In the genomic region with DNA sequence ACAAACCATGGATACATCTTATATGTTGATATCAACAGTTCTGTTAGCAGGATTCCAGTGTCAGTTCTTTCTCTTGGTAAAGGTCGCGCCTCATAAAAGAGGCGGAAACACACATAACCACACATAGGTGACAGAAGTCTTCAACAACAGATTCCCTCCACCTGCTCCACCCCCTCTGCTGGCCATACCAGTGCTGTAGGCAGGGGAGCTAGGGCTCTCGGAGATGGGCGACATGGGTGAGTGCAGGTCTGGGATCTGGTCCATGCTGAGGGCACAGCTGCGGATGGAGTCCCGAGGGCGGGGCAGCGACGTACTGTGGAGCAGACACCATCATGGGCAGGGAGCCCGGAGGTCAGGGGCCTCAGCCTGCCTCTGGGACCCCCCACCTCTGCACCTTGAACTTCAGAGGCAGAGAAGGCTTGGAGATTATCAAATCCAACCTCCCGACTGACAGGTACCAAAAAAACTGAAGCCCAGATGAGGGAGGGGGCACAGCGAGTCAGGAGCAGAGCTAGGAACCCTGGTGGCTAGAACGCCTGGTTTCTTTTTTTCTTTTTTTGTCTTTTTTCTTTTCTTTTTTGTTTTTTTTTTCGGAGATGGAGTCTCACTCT, we compare ENCODE assay signal across 16 cellular contexts. TPM values are rescaled to one million over a fixed set of nuclear protein-coding genes. Genes with fewer than 3 reads are reported as not detected.
DNase-seq lines count a peak whose midpoint lies in the region; ATAC-seq and TF ChIP-seq lines count a peak whose summit lies in the region.
"Had no signal": no experiment of that assay in that cellular context is flagged by ENCODE, and none has a peak within 500 bp of the region (broad histone marks: within the 10 kb centered on the region; RNA-seq: fewer than 3 reads in every experiment).

No MANE protein-coding gene starts in this region.

- no peaks in the 10 kb centered on the region for H3K4me1 Mint-ChIP-seq in activated T-helper 1 cell treated with anti-CD3 and anti-CD28 coated beads, Interleukin-12 subunit alpha, Interleukin-12 subunit beta, Interleukin-2, Interleukin-4 antibody, amounts not matched to agents 30 ng/mL and 10 ng/mL and 1 ng/mL, durations not matched to agents 14 hours and 24 hours and 36 hours (ENCODE audit: low read depth)

- CTCF ChIA-PET in SK-N-SH (lab: Yijun Ruan, JAX), result interaction anchor here (0.9 to 1.2 kb wide), 2 partner anchors 12 to 123 kb away, joined by 3 to 5 read pairs; a partner anchor contains a TSS

- DNase-seq in SK-N-SH (no peak), COLO668 (lab: John Stamatoyannopoulos, UW; ENCODE audit: unreplicated experiment) (peak; percentile 27), epithelial cell of proximal tubule (ENCODE audit: low read depth) (no peak), coronary artery (ENCODE audit: low spot score) (no peak)
- no peak for DNase-seq in activated T-helper 1 cell treated with anti-CD3 and anti-CD28 coated beads, Interleukin-12 subunit alpha, Interleukin-12 subunit beta, Interleukin-2, Interleukin-4 antibody, amounts not matched to agents 30 ng/mL and 10 ng/mL and 1 ng/mL, durations not matched to agents 14 hours and 24 hours and 36 hours (ENCODE audit: low spot score)
- DNase-seq: ACHN; effector memory CD4-positive, alpha-beta T cell; NCI-H2029 treated with DMSO at 0.1 percent for 48 hours; NCI-H69; nephron progenitor cell; tibial artery had no signal

- no peaks in the 10 kb centered on the region for H3K9me2 ChIP-seq in SK-N-SH

- H3K4me2 ChIP-seq in SK-N-SH, result no peak overlapping the region

- WGBS in SK-N-SH (ENCODE audit: low lambda C conversion rate), result 65% methylated on average over 10 of the region's 15 CpGs

- H3K4me1 ChIP-seq in SK-N-SH (ENCODE audit: control insufficient read depth in 1 of 2, insufficient read depth in 2 of 2, low read depth in 1 of 2, low read length in 1 of 2), result no peaks in the 10 kb centered on the region; a peak in 1 of 4 replicates
- H3K4me1 ChIP-seq: breast epithelium, tibial artery had no signal

- H3K9me3 ChIP-seq in SK-N-SH, result no peaks in the 10 kb centered on the region
- H3K9me3 ChIP-seq: breast epithelium, tibial artery had no signal

- peaks cover 38% of the 10 kb centered on the region for H3K36me3 Mint-ChIP-seq in activated T-helper 1 cell treated with anti-CD3 and anti-CD28 coated beads, Interleukin-12 subunit alpha, Interleukin-12 subunit beta, Interleukin-2, Interleukin-4 antibody, amounts not matched to agents 30 ng/mL and 10 ng/mL and 1 ng/mL, durations not matched to agents 14 hours and 24 hours and 36 hours (ENCODE audit: low read depth)

- ATAC-seq in SK-N-SH treated with all-trans-retinoic acid at 6 μM for 48 hours (no peak), GM21737 (IDR thresholded peaks at IDR 0.05; ENCODE audit: unreplicated experiment) (no peak), HG03025 (IDR thresholded peaks at IDR 0.05; ENCODE audit: low FRiP score, unreplicated experiment) (no peak)

- H3K27ac Mint-ChIP-seq in activated T-helper 1 cell treated with anti-CD3 and anti-CD28 coated beads, Interleukin-12 subunit alpha, Interleukin-12 subunit beta, Interleukin-2, Interleukin-4 antibody, amounts not matched to agents 30 ng/mL and 10 ng/mL and 1 ng/mL, durations not matched to agents 14 hours and 24 hours and 36 hours, result peak overlapping the region; percentile 44
- H3K27ac Mint-ChIP-seq: nephron progenitor cell had no signal

- no peak overlapping the region for H2AFZ ChIP-seq in SK-N-SH (ENCODE audit: low read depth)

- H3K79me2 ChIP-seq in SK-N-SH (ENCODE audit: insufficient read depth), result no peaks in the 10 kb centered on the region

- H3K9ac ChIP-seq in SK-N-SH, result no peak overlapping the region

- no peak for TF ChIP-seq RAD21 in SK-N-SH (IDR thresholded peaks at IDR 0.05; ENCODE audit: low read length)

- 0 out of 2 replicates have a peak, but pooled peaks have one; percentile 11 for TF ChIP-seq CTCF in SK-N-SH (IDR thresholded peaks at IDR 0.05)
- peak; percentile 12 for TF ChIP-seq CTCF in epithelial cell of proximal tubule (conservative IDR thresholded peaks at IDR 0.05; ENCODE audit: low read depth, low read length)
- TF ChIP-seq CTCF in coronary artery (IDR thresholded peaks at IDR 0.05), result no peak

- H3K4me3 Mint-ChIP-seq in activated T-helper 1 cell treated with anti-CD3 and anti-CD28 coated beads, Interleukin-12 subunit alpha, Interleukin-12 subunit beta, Interleukin-2, Interleukin-4 antibody, amounts not matched to agents 30 ng/mL and 10 ng/mL and 1 ng/mL, durations not matched to agents 14 hours and 24 hours and 36 hours, result no peak overlapping the region
- H3K4me3 Mint-ChIP-seq: nephron progenitor cell had no signal

- H3K9me3 Mint-ChIP-seq in activated T-helper 1 cell treated with anti-CD3 and anti-CD28 coated beads, Interleukin-12 subunit alpha, Interleukin-12 subunit beta, Interleukin-2, Interleukin-4 antibody, amounts not matched to agents 30 ng/mL and 10 ng/mL and 1 ng/mL, durations not matched to agents 14 hours and 24 hours and 36 hours, result no peaks in the 10 kb centered on the region
- H3K9me3 Mint-ChIP-seq: nephron progenitor cell had no signal

- H3K27me3 Mint-ChIP-seq in activated T-helper 1 cell treated with anti-CD3 and anti-CD28 coated beads, Interleukin-12 subunit alpha, Interleukin-12 subunit beta, Interleukin-2, Interleukin-4 antibody, amounts not matched to agents 30 ng/mL and 10 ng/mL and 1 ng/mL, durations not matched to agents 14 hours and 24 hours and 36 hours (ENCODE audit: insufficient read depth), result no peaks in the 10 kb centered on the region

- intact Hi-C loops in activated T-helper 1 cell treated with anti-CD3 and anti-CD28 coated beads, Interleukin-12 subunit alpha, Interleukin-12 subunit beta, Interleukin-2, Interleukin-4 antibody, amounts not matched to agents 30 ng/mL and 10 ng/mL and 1 ng/mL, durations not matched to agents 14 hours and 24 hours and 36 hours (cut with micrococcal nuclease), result no loop called here

- no peak overlapping the region for H3K27ac ChIP-seq in SK-N-SH (ENCODE audit: low read depth in 2 of 2, low read length in 1 of 2)
- no peak overlapping the region for H3K27ac ChIP-seq in coronary artery
- H3K27ac ChIP-seq: breast epithelium, tibial artery had no signal

- no peaks in the 10 kb centered on the region for H3K27me3 ChIP-seq in SK-N-SH (ENCODE audit: insufficient read depth)
- H3K27me3 ChIP-seq: breast epithelium had no signal

- no peaks in the 10 kb centered on the region for H3K36me3 ChIP-seq in SK-N-SH (replicated peaks in 1 of 2; ENCODE audit: control insufficient read depth in 1 of 2, insufficient read depth in 2 of 2, low read length in 1 of 2)
- H3K36me3 ChIP-seq: breast epithelium had no signal

- H4K20me1 ChIP-seq in SK-N-SH (ENCODE audit: insufficient read depth), result no peaks in the 10 kb centered on the region

- H3F3A ChIP-seq in SK-N-SH (replicated peaks; ENCODE audit: insufficient read depth), result no peaks in the 10 kb centered on the region

- H3K4me3 ChIP-seq in SK-N-SH (ENCODE audit: low read depth in 2 of 2, low read length in 1 of 2) (no peak overlapping the region), epithelial cell of proximal tubule (ENCODE audit: low read depth, low read length) (no peak overlapping the region), coronary artery (no peak overlapping the region)
- H3K4me3 ChIP-seq: breast epithelium, tibial artery had no signal

- TF ChIP-seq EP300 in SK-N-SH (IDR thresholded peaks at IDR 0.05; ENCODE audit: borderline replicate concordance in 1 of 2, low read depth in 1 of 2, low read length in 1 of 2), result no peak

- POLR2A ChIA-PET in SK-N-SH (lab: Yijun Ruan, JAX), result no interaction called here

TF ChIP-seq in SK-N-SH, 30 proteins besides CTCF, POLR2A, EP300 and RAD21 (continues in another document):
- no peak for TF ChIP-seq SIN3A (IDR thresholded peaks at IDR 0.05; ENCODE audit: borderline replicate concordance, low read depth, low read length)

RNA-seq across cellular contexts. Expression of a gene that starts 12.0 kb away (rescaled TPM):
- polyA plus RNA-seq in SK-N-SH (2012; rRNA removed), result 11.9 and 17.2 TPM in 2 replicates
- polyA plus RNA-seq in SK-N-SH (2012; cell fraction: cytosol; rRNA removed), result 6.0 and 11.0 TPM in 2 replicates
- 18.8 and 19.8 TPM in 2 replicates for polyA plus RNA-seq in SK-N-SH (2012; cell fraction: nucleus; rRNA removed)
- 16.6 and 18.9 TPM in 2 replicates for total RNA-seq in activated T-helper 1 cell treated with anti-CD3 and anti-CD28 coated beads, Interleukin-12 subunit alpha, Interleukin-12 subunit beta, Interleukin-2, Interleukin-4 antibody, amounts not matched to agents 30 ng/mL and 10 ng/mL and 1 ng/mL, durations not matched to agents 14 hours and 24 hours and 36 hours
- total RNA-seq in epithelial cell of proximal tubule, result 13.0 and 15.0 TPM in 2 replicates

RNA-seq across cellular contexts. Expression of a gene that starts 31.2 kb away (rescaled TPM):
- polyA plus RNA-seq in SK-N-SH (2012; rRNA removed), result 0.03 and 0.05 TPM in 2 replicates
- polyA plus RNA-seq in SK-N-SH (2012; cell fraction: cytosol; rRNA removed), result 0.01 and 0.03 TPM in 2 replicates
- 0.21 and 0.24 TPM in 2 replicates for polyA plus RNA-seq in SK-N-SH (2012; cell fraction: nucleus; rRNA removed)
- 0.10 TPM in 1 of 2 replicates, not detected in the other for total RNA-seq in activated T-helper 1 cell treated with anti-CD3 and anti-CD28 coated beads, Interleukin-12 subunit alpha, Interleukin-12 subunit beta, Interleukin-2, Interleukin-4 antibody, amounts not matched to agents 30 ng/mL and 10 ng/mL and 1 ng/mL, durations not matched to agents 14 hours and 24 hours and 36 hours
- not detected in 2 replicates for total RNA-seq in epithelial cell of proximal tubule
- total RNA-seq: HT1080 had no signal

RNA-seq across cellular contexts. Expression of a gene that starts 31.4 kb away (rescaled TPM):
- polyA plus RNA-seq in SK-N-SH (2012; rRNA removed), result 0.15 and 0.52 TPM in 2 replicates
- polyA plus RNA-seq in SK-N-SH (2012; cell fraction: cytosol; rRNA removed), result 0.14 and 0.34 TPM in 2 replicates
- polyA plus RNA-seq in SK-N-SH (2012; cell fraction: nucleus; rRNA removed), result 0.30 and 0.31 TPM in 2 replicates
- total RNA-seq in activated T-helper 1 cell treated with anti-CD3 and anti-CD28 coated beads, Interleukin-12 subunit alpha, Interleukin-12 subunit beta, Interleukin-2, Interleukin-4 antibody, amounts not matched to agents 30 ng/mL and 10 ng/mL and 1 ng/mL, durations not matched to agents 14 hours and 24 hours and 36 hours, result 30.0 and 30.4 TPM in 2 replicates
- not detected in 2 replicates for total RNA-seq in epithelial cell of proximal tubule
- total RNA-seq: HT1080 had no signal

RNA-seq across cellular contexts. Expression of a gene that starts 31.6 kb away (rescaled TPM):
- 41.1 and 42.2 TPM in 2 replicates for polyA plus RNA-seq in SK-N-SH (2012; rRNA removed)
- polyA plus RNA-seq in SK-N-SH (2012; cell fraction: cytosol; rRNA removed), result 22.6 and 29.7 TPM in 2 replicates
- 31.8 and 53.9 TPM in 2 replicates for polyA plus RNA-seq in SK-N-SH (2012; cell fraction: nucleus; rRNA removed)
- 22.9 and 23.5 TPM in 2 replicates for total RNA-seq in activated T-helper 1 cell treated with anti-CD3 and anti-CD28 coated beads, Interleukin-12 subunit alpha, Interleukin-12 subunit beta, Interleukin-2, Interleukin-4 antibody, amounts not matched to agents 30 ng/mL and 10 ng/mL and 1 ng/mL, durations not matched to agents 14 hours and 24 hours and 36 hours
- 46.7 and 47.4 TPM in 2 replicates for total RNA-seq in epithelial cell of proximal tubule

RNA-seq across cellular contexts. Expression of a gene that starts 38.8 kb away (rescaled TPM):
- polyA plus RNA-seq in SK-N-SH (2012; rRNA removed), result 82.7 and 108 TPM in 2 replicates
- 55.0 and 77.8 TPM in 2 replicates for polyA plus RNA-seq in SK-N-SH (2012; cell fraction: cytosol; rRNA removed)
- 210 and 240 TPM in 2 replicates for polyA plus RNA-seq in SK-N-SH (2012; cell fraction: nucleus; rRNA removed)
- total RNA-seq in activated T-helper 1 cell treated with anti-CD3 and anti-CD28 coated beads, Interleukin-12 subunit alpha, Interleukin-12 subunit beta, Interleukin-2, Interleukin-4 antibody, amounts not matched to agents 30 ng/mL and 10 ng/mL and 1 ng/mL, durations not matched to agents 14 hours and 24 hours and 36 hours, result 97.3 and 105 TPM in 2 replicates
- total RNA-seq in epithelial cell of proximal tubule, result 28.4 and 29.5 TPM in 2 replicates

Comparison
In these comparisons a context has a peak if more than half of its experiments do, and no peak if none do; other contexts are left out.
1. RNA of a gene that starts 31.4 kb away (total RNA-seq): 30.0 to 30.4 TPM in activated T-helper 1 cell treated with anti-CD3 and anti-CD28 coated beads, Interleukin-12 subunit alpha, Interleukin-12 subunit beta, Interleukin-2, Interleukin-4 antibody, amounts not matched to agents 30 ng/mL and 10 ng/mL and 1 ng/mL, durations not matched to agents 14 hours and 24 hours and 36 hours; not detected in epithelial cell of proximal tubule; every median in the first group is over 10 times any median in the second.